In genomic region chr6:36908758-36909157, GRCh38 we compare ENCODE assay signal across 28 cellular contexts. TPM values are rescaled to one million over a fixed set of nuclear protein-coding genes. Genes with fewer than 3 reads are reported as not detected.
DNase-seq lines count a peak whose midpoint lies in the region; ATAC-seq, FAIRE-seq and TF ChIP-seq lines count a peak whose summit lies in the region.
"Had no signal": no experiment of that assay in that cellular context is flagged by ENCODE, and none has a peak within 500 bp of the region (broad histone marks: within the 10 kb centered on the region; RNA-seq: fewer than 3 reads in every experiment).

No MANE protein-coding gene starts in this region.

- in situ Hi-C loops in HepG2 (cut with HindIII; ENCODE audit: extremely low pct_ligation_motif_present, low pct_unique_long_range_greater_than_20kb), result no loop called here

- no peak for TF ChIP-seq RAD21 in HepG2 (CRISPR knock-in tag; IDR thresholded peaks at IDR 0.05)

- TF ChIP-seq POLR2A in HepG2 (IDR thresholded peaks at IDR 0.05; ENCODE audit: insufficient read depth in 1 of 2, low read depth in 2 of 2, low read length in 2 of 2), result no peak
- TF ChIP-seq POLR2A in right lobe of liver (IDR thresholded peaks at IDR 0.05), result no peak
- no peak for TF ChIP-seq POLR2A in thyroid gland (IDR thresholded peaks at IDR 0.05)

- no peak for ATAC-seq in HepG2
- no peak for ATAC-seq in right lobe of liver
- ATAC-seq in lung (ENCODE audit: insufficient read depth, low FRiP score), result no peak
- ATAC-seq: effector memory CD8-positive, alpha-beta T cell; WTC11 had no signal

- TF ChIP-seq EP300 in HepG2 (IDR thresholded peaks at IDR 0.05; ENCODE audit: low read depth in 2 of 2, low read length in 2 of 2) (no peak), HepG2 (CRISPR knock-in tag; IDR thresholded peaks at IDR 0.05; ENCODE audit: borderline replicate concordance) (no peak)

- no peaks in the 10 kb centered on the region for H3K9me3 ChIP-seq in HepG2 (ENCODE audit: low read length)
- no peaks in the 10 kb centered on the region for H3K9me3 ChIP-seq in right lobe of liver
- no peaks in the 10 kb centered on the region for H3K9me3 ChIP-seq in lung (ENCODE audit: control insufficient read depth in 2 of 2, insufficient read depth in 1 of 2, low read length in 1 of 2)
- H3K9me3 ChIP-seq in thyroid gland, result no peaks in the 10 kb centered on the region

- TF ChIP-seq CTCF in HepG2 (CRISPR knock-in tag; IDR thresholded peaks at IDR 0.05) (no peak), right lobe of liver (IDR thresholded peaks at IDR 0.05) (no peak), lung (IDR thresholded peaks at IDR 0.05; ENCODE audit: control extremely low read depth, extremely low read depth) (no peak), thyroid gland (IDR thresholded peaks at IDR 0.05) (no peak)

- no peak overlapping the region for H3K4me3 ChIP-seq in HepG2 (replicated peaks in 1 of 3; ENCODE audit: insufficient read depth in 1 of 3, low read depth in 2 of 3, low read length in 3 of 3)
- no peak overlapping the region for H3K4me3 ChIP-seq in right lobe of liver
- no peak overlapping the region for H3K4me3 ChIP-seq in lung
- no peak overlapping the region for H3K4me3 ChIP-seq in thyroid gland (replicated peaks in 1 of 3)

- H3K4me1 ChIP-seq in HepG2 (ENCODE audit: insufficient read depth, low read length), result peaks cover 3% of the 10 kb centered on the region
- peaks cover 0 to 32% (median 0%) of the 10 kb centered on the region in 4 donors for H3K4me1 ChIP-seq in right lobe of liver
- peaks cover 12 to 16% of the 10 kb centered on the region in 2 donors for H3K4me1 ChIP-seq in lung (ENCODE audit: control insufficient read depth in 2 of 2, insufficient read depth in 2 of 2, low read length in 2 of 2)
- H3K4me1 ChIP-seq in thyroid gland, result peaks cover 49 to 50% of the 10 kb centered on the region in 2 donors

- POLR2A ChIA-PET in HepG2 (lab: Yijun Ruan, JAX), result no interaction called here

- H3K27ac ChIP-seq in HepG2 (ENCODE audit: extremely low read length, insufficient read depth, low read length) (no peak overlapping the region), right lobe of liver (no peak overlapping the region), lung (ENCODE audit: low read depth in 1 of 2, low read length in 1 of 2) (peak overlapping the region; percentile 52 to 61), thyroid gland (peak overlapping the region in 2 of 3 donors; percentile 85 to 91)
- H3K27ac ChIP-seq: KMS-11 had no signal

- no peak overlapping the region for H2AFZ ChIP-seq in HepG2 (ENCODE audit: low read length)

- no peak for FAIRE-seq in HepG2 (lab: Jason Lieb, UNC)
- FAIRE-seq: D721Med, H1, HTR-8/SVneo had no signal

- no peaks in the 10 kb centered on the region for H3K27me3 ChIP-seq in HepG2 (ENCODE audit: control insufficient read depth in 1 of 2, insufficient read depth in 2 of 2, low read length in 2 of 2)
- no peaks in the 10 kb centered on the region for H3K27me3 ChIP-seq in right lobe of liver
- H3K27me3 ChIP-seq in lung (ENCODE audit: control insufficient read depth, insufficient read depth), result no peaks in the 10 kb centered on the region
- H3K27me3 ChIP-seq in thyroid gland, result no peaks in the 10 kb centered on the region

- no TSS peak for BruUV-seq in HepG2 (replicated peaks; lab: Mats Ljungman, UMichigan)

- H3K4me2 ChIP-seq in HepG2 (ENCODE audit: low read depth, low read length), result no peak overlapping the region
- H3K4me2 ChIP-seq: KMS-11 had no signal

- CTCF ChIA-PET in HepG2 (lab: Yijun Ruan, JAX; ENCODE audit: low intra/inter-chr PET ratio, low total read pairs), result no interaction called here

- DNase-seq in HepG2 (ENCODE audit: low spot score) (no peak), right lobe of liver (no peak), amniotic epithelial cell (ENCODE audit: low read depth) (peak; percentile 70), lung (ENCODE audit: low spot score) (no peak), thyroid gland (no peak), NCI-H446 (lab: John Stamatoyannopoulos, UW) (no peak), middle frontal gyrus (ENCODE audit: extremely low spot score, low spot score) (no peak), mucosa of gallbladder (ENCODE audit: low spot score) (no peak)
- DNase-seq: activated CD4-positive, alpha-beta T cell treated with anti-CD3 and anti-CD28 coated beads, Interleukin-2, amount 10 ng/mL, durations not matched to agents 7 days and 5 days; activated gamma-delta T cell; activated naive CD8-positive, alpha-beta T cell treated with anti-CD3 and anti-CD28 coated beads, Interleukin-2, amount 10 ng/mL, durations not matched to agents 7 days and 5 days; activated T-cell treated with anti-CD3 and anti-CD28 coated beads, Interleukin-2, amount 50 U/mL, for 1 hour; CD4-positive, alpha-beta memory T cell; DND-41; effector memory CD8-positive, alpha-beta T cell; hippocampal formation; NCI-H1436 treated with DMSO at 0.1 percent for 48 hours; NCI-H2081 treated with DMSO at 0.1 percent for 48 hours; NCI-H226; NCI-H69; Right ventricle myocardium superior; stimulated activated CD4-positive, alpha-beta T cell treated with anti-CD3 and anti-CD28 coated beads, Interleukin-4, amount 100 ng/mL, for 24 hours; T1000 had no signal

- no peak overlapping the region for H3K9ac ChIP-seq in HepG2 (ENCODE audit: insufficient read depth, low read depth, low read length)
- H3K9ac ChIP-seq: KMS-11 had no signal

- intact Hi-C loops in HepG2 (cut with micrococcal nuclease; ENCODE audit: unreplicated experiment) (no loop called here), right lobe of liver (cut with DNase I) (no loop called here), thyroid gland (cut with DNase I) (no loop called here)

- H3K36me3 ChIP-seq in HepG2 (replicated peaks in 1 of 2; ENCODE audit: control insufficient read depth in 1 of 2, insufficient read depth in 2 of 2, low read length in 2 of 2) (peaks cover 13 to 44% of the 10 kb centered on the region in 2 experiments), right lobe of liver (peaks cover 0 to 9% (median 2%) of the 10 kb centered on the region in 4 donors), lung (ENCODE audit: control insufficient read depth in 2 of 2, insufficient read depth in 2 of 2, low read length in 2 of 2) (peaks cover 8 to 15% of the 10 kb centered on the region in 2 donors), thyroid gland (no peaks in the 10 kb centered on the region)

- WGBS in HepG2 (ENCODE audit: low lambda C conversion rate), result 84% methylated on average over 2 of the region's 2 CpGs
- WGBS in right lobe of liver (ENCODE audit: insufficient coverage, low coverage, low lambda C conversion rate, missing lambda C conversion rate), result 81% methylated on average over 2 of the region's 2 CpGs
- WGBS in lung, 2 donors, result 81 to 86% methylated on average over 2 of the region's 2 CpGs
- WGBS in thyroid gland, 2 donors, result 89 to 91% methylated on average over 2 of the region's 2 CpGs

- no peaks in the 10 kb centered on the region for H4K20me1 ChIP-seq in HepG2 (ENCODE audit: insufficient read depth, low read length)

- no peaks in the 10 kb centered on the region for H3K79me2 ChIP-seq in HepG2 (ENCODE audit: insufficient read depth, low read length)

RNA-seq across cellular contexts. Expression of gene C6orf89, which starts 23.0 kb away (rescaled TPM):
- total RNA-seq in HepG2 (2016; rRNA removed; fragmentation: Illumina TruSeq; extraction: Trizol), result 23.9 and 32.2 TPM in 2 replicates
- 7.9 and 8.2 TPM in 2 replicates for total RNA-seq in HepG2 (2016; cell fraction: cytosol; rRNA removed; fragmentation: Illumina TruSeq; extraction: Trizol; ENCODE audit: low read depth)
- total RNA-seq in HepG2 (2016; cell fraction: insoluble cytoplasmic fraction; rRNA removed; fragmentation: Illumina TruSeq; extraction: Trizol), result 22.0 and 33.0 TPM in 2 replicates
- total RNA-seq in HepG2 (2016; cell fraction: membrane; rRNA removed; fragmentation: Illumina TruSeq; extraction: Trizol), result 14.6 and 15.0 TPM in 2 replicates
- 25.4 and 27.7 TPM in 2 replicates for total RNA-seq in HepG2 (2016; cell fraction: nucleus; rRNA removed; fragmentation: Illumina TruSeq; extraction: Trizol)
- polyA plus RNA-seq in HepG2 (2011; rRNA removed), result 22.1 and 26.0 TPM in 2 replicates
- 11.4 and 16.3 TPM in 2 replicates for polyA plus RNA-seq in HepG2 (2011; cell fraction: cytosol; rRNA removed)
- polyA plus RNA-seq in HepG2 (2011; cell fraction: nucleus; rRNA removed), result 12.6 and 14.7 TPM in 2 replicates
- polyA plus RNA-seq in HepG2 (2012), result 24.1 and 25.8 TPM in 2 replicates
- polyA plus RNA-seq in HepG2 (2016; cell fraction: cytosol; fragmentation: Illumina TruSeq; extraction: Trizol; ENCODE audit: low read depth), result 6.6 and 6.8 TPM in 2 replicates
- 16.8 and 19.4 TPM in 2 replicates for polyA plus RNA-seq in HepG2 (2016; cell fraction: insoluble cytoplasmic fraction; fragmentation: Illumina TruSeq; extraction: Trizol; ENCODE audit: low read depth)
- polyA plus RNA-seq in HepG2 (2016; cell fraction: membrane; fragmentation: Illumina TruSeq; extraction: Trizol; ENCODE audit: low read depth), result 10.3 and 12.1 TPM in 2 replicates
- 31.1 and 31.6 TPM in 2 replicates for polyA plus RNA-seq in HepG2 (2016; cell fraction: nucleus; fragmentation: Illumina TruSeq; extraction: Trizol; ENCODE audit: insufficient read depth, low read depth)
- 18.1 and 18.8 TPM in 2 replicates for polyA minus RNA-seq in HepG2 (2011; rRNA and poly(A)+ RNA removed; ENCODE audit: low replicate concordance)
- 7.6 and 13.6 TPM in 2 replicates for polyA minus RNA-seq in HepG2 (2011; cell fraction: cytosol; rRNA and poly(A)+ RNA removed)
- 6.8 and 8.6 TPM in 2 replicates for polyA minus RNA-seq in HepG2 (2011; cell fraction: nucleus; rRNA and poly(A)+ RNA removed)
- total RNA-seq in right lobe of liver, result 10 to 100 TPM; 29.0 to 37.0 (median 32.1) TPM
- 10 to 100 TPM; 44.8 to 59.5 TPM for total RNA-seq in lung
- polyA plus RNA-seq in lung, result 10 to 100 TPM; 22.9 to 34.0 TPM
- total RNA-seq in thyroid gland, result 10 to 100 TPM; 58.2 to 89.6 (median 68.9) TPM
- total RNA-seq in mucosa of gallbladder, result 69.9 TPM

RNA-seq across cellular contexts. Expression of gene PPIL1, which starts 34.2 kb away (rescaled TPM):
- total RNA-seq in HepG2 (2016; rRNA removed; fragmentation: Illumina TruSeq; extraction: Trizol) (144 and 202 TPM in 2 replicates), right lobe of liver (10 to 100 TPM; 11.2 to 29.2 (median 16.5) TPM), lung (10 to 100 TPM; 17.7 to 22.6 TPM), thyroid gland (10 to 100 TPM; 35.3 to 69.4 (median 44.3) TPM), mucosa of gallbladder (16.0 TPM)
- total RNA-seq in HepG2 (2016; cell fraction: cytosol; rRNA removed; fragmentation: Illumina TruSeq; extraction: Trizol; ENCODE audit: low read depth), result 18.7 and 21.1 TPM in 2 replicates
- total RNA-seq in HepG2 (2016; cell fraction: insoluble cytoplasmic fraction; rRNA removed; fragmentation: Illumina TruSeq; extraction: Trizol), result 144 and 223 TPM in 2 replicates
- 75.0 TPM in 2 replicates for total RNA-seq in HepG2 (2016; cell fraction: membrane; rRNA removed; fragmentation: Illumina TruSeq; extraction: Trizol)
- total RNA-seq in HepG2 (2016; cell fraction: nucleus; rRNA removed; fragmentation: Illumina TruSeq; extraction: Trizol), result 60.3 and 65.1 TPM in 2 replicates
- polyA plus RNA-seq in HepG2 (2011; rRNA removed) (59.0 and 74.2 TPM in 2 replicates), lung (10 to 100 TPM; 12.3 to 30.2 TPM)
- polyA plus RNA-seq in HepG2 (2011; cell fraction: cytosol; rRNA removed), result 53.5 and 73.2 TPM in 2 replicates
- polyA plus RNA-seq in HepG2 (2011; cell fraction: nucleus; rRNA removed), result 9.9 and 13.8 TPM in 2 replicates
- polyA plus RNA-seq in HepG2 (2012), result 62.2 and 66.4 TPM in 2 replicates
- polyA plus RNA-seq in HepG2 (2016; cell fraction: cytosol; fragmentation: Illumina TruSeq; extraction: Trizol; ENCODE audit: low read depth), result 20.3 and 21.1 TPM in 2 replicates
- 209 and 228 TPM in 2 replicates for polyA plus RNA-seq in HepG2 (2016; cell fraction: insoluble cytoplasmic fraction; fragmentation: Illumina TruSeq; extraction: Trizol; ENCODE audit: low read depth)
- polyA plus RNA-seq in HepG2 (2016; cell fraction: membrane; fragmentation: Illumina TruSeq; extraction: Trizol; ENCODE audit: low read depth), result 57.0 and 58.9 TPM in 2 replicates
- 73.7 and 81.3 TPM in 2 replicates for polyA plus RNA-seq in HepG2 (2016; cell fraction: nucleus; fragmentation: Illumina TruSeq; extraction: Trizol; ENCODE audit: insufficient read depth, low read depth)
- polyA minus RNA-seq in HepG2 (2011; rRNA and poly(A)+ RNA removed; ENCODE audit: low replicate concordance), result 69.1 and 72.7 TPM in 2 replicates
- polyA minus RNA-seq in HepG2 (2011; cell fraction: cytosol; rRNA and poly(A)+ RNA removed), result 31.7 and 39.2 TPM in 2 replicates
- 17.1 and 20.0 TPM in 2 replicates for polyA minus RNA-seq in HepG2 (2011; cell fraction: nucleus; rRNA and poly(A)+ RNA removed)

RNA-seq across cellular contexts. Expression of gene PI16, which starts 45.8 kb away (rescaled TPM):
- total RNA-seq in HepG2 (2016; rRNA removed; fragmentation: Illumina TruSeq; extraction: Trizol) (not detected in 2 replicates), right lobe of liver (under 1 TPM in 2 of 6 experiments, not detected in 4; 0.11 to 0.42 TPM), lung (1 to 10 TPM; 1.7 to 3.8 TPM), thyroid gland (10 to 100 TPM in 2 of 4 donors, 1 to 10 TPM in 2; 5.1 to 22.9 (median 9.1) TPM), mucosa of gallbladder (16.2 TPM)
- total RNA-seq in HepG2 (2016; cell fraction: cytosol; rRNA removed; fragmentation: Illumina TruSeq; extraction: Trizol; ENCODE audit: low read depth), result not detected in 2 replicates
- total RNA-seq in HepG2 (2016; cell fraction: insoluble cytoplasmic fraction; rRNA removed; fragmentation: Illumina TruSeq; extraction: Trizol), result not detected in 2 replicates
- not detected in 2 replicates for total RNA-seq in HepG2 (2016; cell fraction: membrane; rRNA removed; fragmentation: Illumina TruSeq; extraction: Trizol)
- not detected in 2 replicates for total RNA-seq in HepG2 (2016; cell fraction: nucleus; rRNA removed; fragmentation: Illumina TruSeq; extraction: Trizol)
- polyA plus RNA-seq in HepG2 (2011; rRNA removed) (not detected in 2 replicates), lung (1 to 10 TPM in 1 of 2 donors, under 1 TPM in 1; 0.60 to 4.3 TPM)
- not detected in 2 replicates for polyA plus RNA-seq in HepG2 (2011; cell fraction: cytosol; rRNA removed)
- polyA plus RNA-seq in HepG2 (2011; cell fraction: nucleus; rRNA removed), result not detected in 2 replicates
- not detected in 2 replicates for polyA plus RNA-seq in HepG2 (2012)
- not detected in 2 replicates for polyA plus RNA-seq in HepG2 (2016; cell fraction: cytosol; fragmentation: Illumina TruSeq; extraction: Trizol; ENCODE audit: low read depth)
- polyA plus RNA-seq in HepG2 (2016; cell fraction: insoluble cytoplasmic fraction; fragmentation: Illumina TruSeq; extraction: Trizol; ENCODE audit: low read depth), result not detected in 2 replicates
- polyA plus RNA-seq in HepG2 (2016; cell fraction: membrane; fragmentation: Illumina TruSeq; extraction: Trizol; ENCODE audit: low read depth), result not detected in 2 replicates
- not detected in 2 replicates for polyA plus RNA-seq in HepG2 (2016; cell fraction: nucleus; fragmentation: Illumina TruSeq; extraction: Trizol; ENCODE audit: insufficient read depth, low read depth)
- polyA minus RNA-seq in HepG2 (2011; rRNA and poly(A)+ RNA removed; ENCODE audit: low replicate concordance), result 0.33 TPM in 1 of 2 replicates, not detected in the other
- not detected in 2 replicates for polyA minus RNA-seq in HepG2 (2011; cell fraction: cytosol; rRNA and poly(A)+ RNA removed)
- not detected in 2 replicates for polyA minus RNA-seq in HepG2 (2011; cell fraction: nucleus; rRNA and poly(A)+ RNA removed)
- total RNA-seq: H1 had no signal

Comparison
In these comparisons a context has a peak if more than half of its experiments do, and no peak if none do; other contexts are left out.
1. H3K27ac ChIP-seq: peak in lung (2 of 2) and thyroid gland (2 of 3); none in HepG2 (single experiment) and right lobe of liver (0 of 3).